In genomic region chr12:92136883-92137582, GRCh38 we compare ENCODE assay signal across 8 cellular contexts. TPM values are rescaled to one million over a fixed set of nuclear protein-coding genes. Genes with fewer than 3 reads are reported as not detected.
A peak's percentile ranks its signal among the peaks of the same experiment; 100 is the strongest.
DNase-seq lines count a peak whose midpoint lies in the region; ATAC-seq and TF ChIP-seq lines count a peak whose summit lies in the region.

No MANE protein-coding gene starts in this region.

- H3K9me3 ChIP-seq in stomach: no peaks in the 10 kb centered on the region

- H3K27me3 Mint-ChIP-seq in activated CD4-positive, alpha-beta memory T cell treated with anti-CD3 and anti-CD28 coated beads, Interleukin-2, amount 10 ng/mL, durations not matched to agents 7 days and 5 days: no peaks in the 10 kb centered on the region

- H3K27me3 ChIP-seq in stomach: no peaks in the 10 kb centered on the region
- H3K27me3 ChIP-seq in mesendoderm (ENCODE audit: insufficient read depth, low read length, poor library complexity): no peaks in the 10 kb centered on the region

- H3K4me1 ChIP-seq in stomach (peaks cover 55 to 84% (median 69%) of the 10 kb centered on the region in 4 donors), mesendoderm (ENCODE audit: control insufficient read depth, low read depth, low read length) (no peaks in the 10 kb centered on the region)

- H4K8ac ChIP-seq in mesendoderm (ENCODE audit: low read depth, low read length): no peak overlapping the region

- POLR2A ChIA-PET in activated CD4-positive, alpha-beta memory T cell treated with anti-CD3 and anti-CD28 coated beads, Interleukin-2, amount 10 ng/mL, durations not matched to agents 7 days and 5 days (lab: Charles Lee): interaction anchor here (0.6 to 10.0 kb wide), 25 partner anchors 7 to 457 kb away, joined by 3 to 397 read pairs (median 5); partner anchors contain the start of gene BTG1

- TF ChIP-seq CTCF in AG10803 (conservative IDR thresholded peaks at IDR 0.05; ENCODE audit: low read length) (no peak), stomach (IDR thresholded peaks at IDR 0.05) (no peak)

- H3K27ac ChIP-seq in stomach (peak overlapping the region; percentile 61 to 100 (median 99)), mesendoderm (ENCODE audit: low read depth, low read length) (no peak overlapping the region)

- H3K79me1 ChIP-seq in mesendoderm (ENCODE audit: low read length): peaks cover 11% of the 10 kb centered on the region

- peaks cover 0 to 3% (median 1%) of the 10 kb centered on the region in 4 donors for H3K36me3 ChIP-seq in stomach
- no peaks in the 10 kb centered on the region for H3K36me3 ChIP-seq in mesendoderm (ENCODE audit: control insufficient read depth, insufficient read depth, low read length)

- CTCF ChIA-PET in activated CD4-positive, alpha-beta memory T cell treated with anti-CD3 and anti-CD28 coated beads, Interleukin-2, amount 10 ng/mL, durations not matched to agents 7 days and 5 days (lab: Charles Lee): interaction anchor here (1.0 to 3.4 kb wide), 6 partner anchors 9 to 755 kb away, joined by 3 to 14 read pairs (median 8); partner anchors contain the start of gene BTG1

- peak overlapping the region; percentile 99 for H3K4me3 Mint-ChIP-seq in activated CD4-positive, alpha-beta memory T cell treated with anti-CD3 and anti-CD28 coated beads, Interleukin-2, amount 10 ng/mL, durations not matched to agents 7 days and 5 days

- H3K56ac ChIP-seq in mesendoderm (ENCODE audit: low read length): no peak overlapping the region

- ATAC-seq in HG02610 (IDR thresholded peaks at IDR 0.05; ENCODE audit: unreplicated experiment) (peak; percentile 29), GM21737 (IDR thresholded peaks at IDR 0.05; ENCODE audit: unreplicated experiment) (no peak), HG03354 (IDR thresholded peaks at IDR 0.05; ENCODE audit: poor library complexity, severe bottlenecking, unreplicated experiment) (no peak)

- no peak overlapping the region for H3K18ac ChIP-seq in mesendoderm (ENCODE audit: low read length)

- WGBS in stomach, 5 donors: 20 to 45% (median 26%) methylated on average over 3 of the region's 3 CpGs
- WGBS in mesendoderm (ENCODE audit: extremely low coverage, insufficient coverage, low lambda C conversion rate): no CpG with 5 or more reads among the region's 3 CpGs

- H3K9ac ChIP-seq in mesendoderm (ENCODE audit: low read length): no peak overlapping the region

- H3K23ac ChIP-seq in mesendoderm (ENCODE audit: low read length): no peak overlapping the region

- H2BK5ac ChIP-seq in mesendoderm (ENCODE audit: low read length): no peak overlapping the region

- H3K4me3 ChIP-seq in AG10803 (ENCODE audit: low read length): no peak overlapping the region
- H3K4me3 ChIP-seq in stomach: peak overlapping the region; percentile 74 to 97 (median 83)
- no peak overlapping the region for H3K4me3 ChIP-seq in mesendoderm (ENCODE audit: low read length)

- H3K27ac Mint-ChIP-seq in activated CD4-positive, alpha-beta memory T cell treated with anti-CD3 and anti-CD28 coated beads, Interleukin-2, amount 10 ng/mL, durations not matched to agents 7 days and 5 days: peak overlapping the region; percentile 98

- H2BK120ac ChIP-seq in mesendoderm (ENCODE audit: low read depth, low read length): no peak overlapping the region

- DNase-seq in AG10803 (ENCODE audit: low read depth): peak; percentile 86
- no peak for DNase-seq in activated CD4-positive, alpha-beta memory T cell treated with anti-CD3 and anti-CD28 coated beads, Interleukin-2, amount 10 ng/mL, durations not matched to agents 7 days and 5 days
- peak; percentile 64 for DNase-seq in hepatic stellate cell (ENCODE audit: low spot score)
- DNase-seq in stomach: no peak
- DNase-seq in mesendoderm: no peak

- peaks cover 83% of the 10 kb centered on the region for H3K36me3 Mint-ChIP-seq in activated CD4-positive, alpha-beta memory T cell treated with anti-CD3 and anti-CD28 coated beads, Interleukin-2, amount 10 ng/mL, durations not matched to agents 7 days and 5 days (ENCODE audit: low read depth)

- TF ChIP-seq EP300 in stomach (IDR thresholded peaks at IDR 0.05): no peak

- no peak overlapping the region for H3K4me2 ChIP-seq in mesendoderm (ENCODE audit: low read length)

- intact Hi-C loops in stomach (cut with DNase I; ENCODE audit: low total_unique reads): no loop called here

- peaks cover 72% of the 10 kb centered on the region for H3K4me1 Mint-ChIP-seq in activated CD4-positive, alpha-beta memory T cell treated with anti-CD3 and anti-CD28 coated beads, Interleukin-2, amount 10 ng/mL, durations not matched to agents 7 days and 5 days

- no peak overlapping the region for H2AK5ac ChIP-seq in mesendoderm (ENCODE audit: low read length)

- H3K4ac ChIP-seq in mesendoderm (ENCODE audit: low read depth, low read length): no peak overlapping the region

- peaks cover 37% of the 10 kb centered on the region for H3K79me2 ChIP-seq in mesendoderm (ENCODE audit: control insufficient read depth, insufficient read depth, low read length)

- no peaks in the 10 kb centered on the region for H3K9me3 Mint-ChIP-seq in activated CD4-positive, alpha-beta memory T cell treated with anti-CD3 and anti-CD28 coated beads, Interleukin-2, amount 10 ng/mL, durations not matched to agents 7 days and 5 days

- H2BK15ac ChIP-seq in mesendoderm (replicated peaks; ENCODE audit: low read depth): no peak overlapping the region

- H4K5ac ChIP-seq in mesendoderm (ENCODE audit: low read length): no peak overlapping the region

- TF ChIP-seq POLR2A in stomach (IDR thresholded peaks at IDR 0.05): no peak

RNA-seq across cellular contexts. Expression of gene BTG1, which starts 8.6 kb away (rescaled TPM):
- 100 to 1,000 TPM; 217 to 227 TPM for total RNA-seq in activated CD4-positive, alpha-beta memory T cell treated with anti-CD3 and anti-CD28 coated beads, Interleukin-2, amount 10 ng/mL, durations not matched to agents 7 days and 5 days
- total RNA-seq in stomach: 100 to 1,000 TPM in 1 of 5 donors, 10 to 100 TPM in 4; 20.5 to 108 (median 33.3) TPM
- 10 to 100 TPM; 39.7 to 47.5 (median 40.2) TPM for polyA plus RNA-seq in stomach
- polyA plus RNA-seq in mesendoderm (2013, experiment 1 of 2): 9.7 TPM
- polyA plus RNA-seq in mesendoderm (2013, experiment 2 of 2): 10.6 TPM

Comparison
In these comparisons a context has a peak if more than half of its experiments do, and no peak if none do; other contexts are left out.
1. DNase-seq: peak in AG10803 (single experiment) and hepatic stellate cell (single experiment); none in activated CD4-positive, alpha-beta memory T cell treated with anti-CD3 and anti-CD28 coated beads, Interleukin-2, amount 10 ng/mL, durations not matched to agents 7 days and 5 days (single experiment), stomach (single experiment) and mesendoderm (single experiment).
2. H3K4me3 ChIP-seq: peak in stomach (4 of 4); none in AG10803 (single experiment) and mesendoderm (single experiment).